7 cellular contexts compared by ENCODE assay signal in genomic region chr13:78410847-78411246, GRCh38.
"Had no signal": no experiment of that assay in that cellular context is flagged by ENCODE, and none has a peak within 500 bp of the region (broad histone marks: within the 10 kb centered on the region; RNA-seq: fewer than 3 reads in every experiment).

No MANE protein-coding gene starts in this region.

- H3K4me3 ChIP-seq: GM23248, HAP-1, K562 had no signal

- H3K27ac ChIP-seq: GM23248 had no signal

- H3K9me3 ChIP-seq: HAP-1 had no signal

- ATAC-seq: HCT116, K562 had no signal

- H3K4me1 ChIP-seq: HAP-1 had no signal

- DNase-seq: GM23248, H7, IMR-90, KG1 had no signal

- H3K36me3 ChIP-seq: HAP-1 had no signal
